In genomic region chr13:78443839-78444238, GRCh38 we compare ENCODE assay signal across 8 cellular contexts.
"Had no signal": no experiment of that assay in that cellular context is flagged by ENCODE, and none has a peak within 500 bp of the region (broad histone marks: within the 10 kb centered on the region; RNA-seq: fewer than 3 reads in every experiment).

No MANE protein-coding gene starts in this region.

- DNase-seq: GDM1, GF-D8 had no signal

- ATAC-seq: GM12878 had no signal

- H3K4me3 ChIP-seq: GM12878 had no signal

- FAIRE-seq: G401.6, GM12878, GM12891, GM12892, GM18507, GM19239 had no signal
